In the genomic region with DNA sequence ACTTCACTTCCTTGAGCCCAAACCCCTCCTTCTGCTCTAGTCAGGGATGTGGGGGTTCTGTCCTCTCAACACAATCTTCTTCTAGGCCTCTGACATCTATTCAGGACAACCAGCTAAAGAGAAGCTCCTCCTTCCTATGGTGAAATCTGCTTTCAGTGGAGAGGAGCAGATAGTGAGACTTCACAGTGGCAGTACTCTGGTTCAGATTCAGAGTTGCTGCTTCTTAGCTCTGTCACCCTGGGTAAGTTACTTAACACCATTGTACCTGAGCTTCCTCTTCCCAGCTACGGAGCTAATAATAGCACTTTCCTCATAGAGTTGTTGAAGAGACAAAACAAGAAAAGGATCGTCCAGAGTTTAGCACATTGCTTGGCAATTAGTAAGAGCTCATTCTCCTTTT, we compare ENCODE assay signal across 18 cellular contexts.
A peak's percentile ranks its signal among the peaks of the same experiment; 100 is the strongest.
DNase-seq lines count a peak whose midpoint lies in the region; ATAC-seq, FAIRE-seq and TF ChIP-seq lines count a peak whose summit lies in the region.
"Had no signal": no experiment of that assay in that cellular context is flagged by ENCODE, and none has a peak within 500 bp of the region (broad histone marks: within the 10 kb centered on the region; RNA-seq: fewer than 3 reads in every experiment).

No MANE protein-coding gene starts in this region.

- H3K27ac ChIP-seq in endothelial cell of umbilical vein (ENCODE audit: insufficient read depth, low read depth, low read length) = no peak overlapping the region
- peak overlapping the region; percentile 23 for H3K27ac ChIP-seq in mesodermal cell (ENCODE audit: low read depth, low read length, severe bottlenecking)
- H3K27ac ChIP-seq: colonic mucosa had no signal

- H3K27ac Mint-ChIP-seq in HFFc6 = no peak overlapping the region
- H3K27ac Mint-ChIP-seq: activated CD8-positive, alpha-beta T cell treated with anti-CD3 and anti-CD28 coated beads, Interleukin-2, amount 10 ng/mL, durations not matched to agents 7 days and 5 days; B cell; nephron progenitor cell had no signal

- BruUV-seq in endothelial cell of umbilical vein (replicated peaks; lab: Mats Ljungman, UMichigan) = no TSS peak

- DNase-seq in HFFc6 (peak; percentile 2), OCI-M1 (lab: John Stamatoyannopoulos, UW) (peak; percentile 38), endothelial cell of umbilical vein (ENCODE audit: low read depth, low spot score) (no peak), germinal center (ENCODE audit: low spot score) (no peak), epidermal melanocyte (ENCODE audit: insufficient read length, low spot score) (no peak)
- DNase-seq: activated CD8-positive, alpha-beta T cell treated with anti-CD3 and anti-CD28 coated beads, Interleukin-2, amount 10 ng/mL, durations not matched to agents 7 days and 5 days; amniotic stem cell; colonic mucosa; DMS 273 treated with DMSO at 0.1 percent for 48 hours; NCI-H2029 treated with DMSO at 0.1 percent for 48 hours; nephron progenitor cell; stimulated activated CD4-positive, alpha-beta T cell treated with anti-CD3 and anti-CD28 coated beads, Interleukin-4, amount 100 ng/mL, for 4 hours; T-helper 1 cell had no signal

- H4K20me1 ChIP-seq in endothelial cell of umbilical vein (replicated peaks; ENCODE audit: control insufficient read depth, extremely low read depth, insufficient read depth, low read length) = no peaks in the 10 kb centered on the region

- no peak overlapping the region for H2AFZ ChIP-seq in endothelial cell of umbilical vein (ENCODE audit: low read depth, low read length)

- no peaks in the 10 kb centered on the region for H3K9me3 ChIP-seq in endothelial cell of umbilical vein (replicated peaks; ENCODE audit: control insufficient read depth, insufficient read depth, low read length)
- no peaks in the 10 kb centered on the region for H3K9me3 ChIP-seq in mesodermal cell (ENCODE audit: control insufficient read depth, low read length)
- H3K9me3 ChIP-seq: colonic mucosa had no signal

- TF ChIP-seq POLR2A in endothelial cell of umbilical vein (IDR thresholded peaks at IDR 0.05; ENCODE audit: low read depth, low read length) = no peak

- H3K27me3 ChIP-seq in endothelial cell of umbilical vein (ENCODE audit: control insufficient read depth in 2 of 2, insufficient read depth in 2 of 2, low read length in 2 of 2) = no peaks in the 10 kb centered on the region
- H3K27me3 ChIP-seq: colonic mucosa had no signal

- H3K27me3 Mint-ChIP-seq in HFFc6 (ENCODE audit: insufficient read depth) = peaks cover 5% of the 10 kb centered on the region
- H3K27me3 Mint-ChIP-seq: B cell had no signal

- H3K36me3 ChIP-seq in endothelial cell of umbilical vein (ENCODE audit: control insufficient read depth in 2 of 2, extremely low read depth in 1 of 2, insufficient read depth in 2 of 2, low read length in 2 of 2) (no peaks in the 10 kb centered on the region), mesodermal cell (ENCODE audit: control insufficient read depth, insufficient read depth, low read length) (no peaks in the 10 kb centered on the region)
- H3K36me3 ChIP-seq: colonic mucosa had no signal

- no peaks in the 10 kb centered on the region for H3K79me2 ChIP-seq in endothelial cell of umbilical vein (ENCODE audit: control insufficient read depth, insufficient read depth, low read length)

- CTCF ChIA-PET in endothelial cell of umbilical vein (lab: Charles Lee) = interaction anchor here (0.6 to 0.7 kb wide), 2 partner anchors 18 to 28 kb away, joined by 3 read pairs; no protein-coding TSS in a partner anchor

- POLR2A ChIA-PET in endothelial cell of umbilical vein (lab: Charles Lee) = no interaction called here

- no peaks in the 10 kb centered on the region for H3K9me3 Mint-ChIP-seq in HFFc6

- H3K36me3 Mint-ChIP-seq in HFFc6 (ENCODE audit: low read depth) = no peaks in the 10 kb centered on the region

- H3K9me1 ChIP-seq in endothelial cell of umbilical vein (replicated peaks; ENCODE audit: control insufficient read depth, extremely low read depth, insufficient read depth, low read length) = no peaks in the 10 kb centered on the region

- intact Hi-C loops in endothelial cell of umbilical vein (cut with micrococcal nuclease) = no loop called here

- WGBS in mesodermal cell (ENCODE audit: insufficient coverage in 2 of 2), 2 experiments = 10% methylated on average over 2 of the region's 2 CpGs; no CpG with 5 or more reads in 1 of the 2 experiments

- dilution Hi-C loops in endothelial cell of umbilical vein (cut with MboI; ENCODE audit: extremely low pct_ligation_motif_present, low sequenced_read_pairs) = no loop called here

- H3K4me1 Mint-ChIP-seq in HFFc6 (ENCODE audit: low read depth) = peaks cover under 1% of the 10 kb centered on the region
- H3K4me1 Mint-ChIP-seq: B cell had no signal

- FAIRE-seq in endothelial cell of umbilical vein (lab: Jason Lieb, UNC) = peak; percentile 4

- no peak overlapping the region for H3K4me3 Mint-ChIP-seq in HFFc6
- H3K4me3 Mint-ChIP-seq: activated CD8-positive, alpha-beta T cell treated with anti-CD3 and anti-CD28 coated beads, Interleukin-2, amount 10 ng/mL, durations not matched to agents 7 days and 5 days; B cell; nephron progenitor cell had no signal

- TF ChIP-seq CTCF in HFFc6 (IDR thresholded peaks at IDR 0.05) (no peak), endothelial cell of umbilical vein (IDR thresholded peaks at IDR 0.05; ENCODE audit: extremely low read depth in 1 of 2, insufficient read depth in 1 of 2, low read depth in 1 of 2, low read length in 2 of 2) (no peak)

- H3K4me1 ChIP-seq in endothelial cell of umbilical vein (ENCODE audit: control insufficient read depth, extremely low read depth, insufficient read depth, low read length) = peaks cover under 1% of the 10 kb centered on the region
- peaks cover 3% of the 10 kb centered on the region for H3K4me1 ChIP-seq in mesodermal cell (ENCODE audit: control insufficient read depth, insufficient read depth, low read length, poor library complexity, severe bottlenecking)
- H3K4me1 ChIP-seq: colonic mucosa had no signal

- no peak overlapping the region for H3K9ac ChIP-seq in endothelial cell of umbilical vein (replicated peaks; ENCODE audit: extremely low read depth, insufficient read depth, low read length)

- no peak overlapping the region for H3K4me3 ChIP-seq in endothelial cell of umbilical vein (replicated peaks in 1 of 3; ENCODE audit: insufficient read depth in 1 of 3, low read depth in 1 of 3, low read length in 3 of 3)
- no peak overlapping the region for H3K4me3 ChIP-seq in mesodermal cell (ENCODE audit: extremely low read depth, insufficient read depth, low read length, poor library complexity, severe bottlenecking)
- H3K4me3 ChIP-seq: colonic mucosa, lung had no signal

- no peak overlapping the region for H3K4me2 ChIP-seq in endothelial cell of umbilical vein (ENCODE audit: insufficient read depth, low read length)

- ATAC-seq in GM18498 (IDR thresholded peaks at IDR 0.05; ENCODE audit: unreplicated experiment) (no peak), GM21529 (IDR thresholded peaks at IDR 0.05; ENCODE audit: unreplicated experiment) (no peak)
- ATAC-seq: activated CD8-positive, alpha-beta T cell treated with anti-CD3 and anti-CD28 coated beads, Interleukin-2, amount 10 ng/mL, durations not matched to agents 7 days and 5 days had no signal

TF ChIP-seq in endothelial cell of umbilical vein, 7 proteins besides CTCF, POLR2A, EP300 and RAD21:
- no peak for TF ChIP-seq POLR2AphosphoS5 (IDR thresholded peaks at IDR 0.05; ENCODE audit: insufficient read depth, low read depth, low read length)
- TF ChIP-seq MYC (IDR thresholded peaks at IDR 0.05; ENCODE audit: low read depth, low read length) = no peak
- TF ChIP-seq GATA2 (IDR thresholded peaks at IDR 0.05; ENCODE audit: insufficient read depth, insufficient read length, low read depth, low read length) = no peak
- TF ChIP-seq, protein P1, sequence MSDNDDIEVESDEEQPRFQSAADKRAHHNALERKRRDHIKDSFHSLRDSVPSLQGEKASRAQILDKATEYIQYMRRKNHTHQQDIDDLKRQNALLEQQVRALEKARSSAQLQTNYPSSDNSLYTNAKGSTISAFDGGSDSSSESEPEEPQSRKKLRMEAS (IDR thresholded peaks at IDR 0.05; ENCODE audit: insufficient read depth, insufficient read length) = no peak
- TF ChIP-seq JUN (IDR thresholded peaks at IDR 0.05; ENCODE audit: borderline replicate concordance, insufficient read depth, insufficient read length, low read depth) = no peak
- TF ChIP-seq EZH2 (IDR thresholded peaks at IDR 0.05; ENCODE audit: borderline replicate concordance, low read depth, low read length, severe bottlenecking) = no peak
- no peak for TF ChIP-seq FOS (IDR thresholded peaks at IDR 0.05; ENCODE audit: borderline replicate concordance, insufficient read depth, low read length)
TF ChIP-seq in endothelial cell of umbilical vein: peak in this region for 0.

Comparison
In these comparisons a context has a peak if more than half of its experiments do, and no peak if none do; other contexts are left out.
1. DNase-seq: peak in HFFc6 (single experiment) and OCI-M1 (single experiment); none in endothelial cell of umbilical vein (single experiment), germinal center (single experiment) and epidermal melanocyte (single experiment).